ENCODE assay signal across 24 cellular contexts in genomic region chr9:6459718-6460117, GRCh38.
"Had no signal": no experiment of that assay in that cellular context is flagged by ENCODE, and none has a peak within 500 bp of the region (broad histone marks: within the 10 kb centered on the region; RNA-seq: fewer than 3 reads in every experiment).

No MANE protein-coding gene starts in this region.

- H3K27ac Mint-ChIP-seq: activated CD4-positive, alpha-beta T cell treated with anti-CD3 and anti-CD28 coated beads, Interleukin-2, amount 10 ng/mL, durations not matched to agents 7 days and 5 days; activated CD8-positive, alpha-beta T cell treated with anti-CD3 and anti-CD28 coated beads, Interleukin-2, amount 10 ng/mL, durations not matched to agents 7 days and 5 days; activated naive CD4-positive, alpha-beta T cell treated with anti-CD3 and anti-CD28 coated beads, Interleukin-2, amount 10 ng/mL, durations not matched to agents 7 days and 5 days; T-cell had no signal

- H3K9me3 Mint-ChIP-seq: activated CD4-positive, alpha-beta T cell treated with anti-CD3 and anti-CD28 coated beads, Interleukin-2, amount 10 ng/mL, durations not matched to agents 7 days and 5 days had no signal

- H3K27me3 Mint-ChIP-seq: activated CD4-positive, alpha-beta T cell treated with anti-CD3 and anti-CD28 coated beads, Interleukin-2, amount 10 ng/mL, durations not matched to agents 7 days and 5 days; activated naive CD4-positive, alpha-beta T cell treated with anti-CD3 and anti-CD28 coated beads, Interleukin-2, amount 10 ng/mL, durations not matched to agents 7 days and 5 days; T-cell had no signal

- H3K27ac ChIP-seq: breast epithelium, coronary artery, SK-N-MC, VCaP had no signal

- H3K4me3 Mint-ChIP-seq: activated CD4-positive, alpha-beta T cell treated with anti-CD3 and anti-CD28 coated beads, Interleukin-2, amount 10 ng/mL, durations not matched to agents 7 days and 5 days; activated CD8-positive, alpha-beta T cell treated with anti-CD3 and anti-CD28 coated beads, Interleukin-2, amount 10 ng/mL, durations not matched to agents 7 days and 5 days; activated naive CD4-positive, alpha-beta T cell treated with anti-CD3 and anti-CD28 coated beads, Interleukin-2, amount 10 ng/mL, durations not matched to agents 7 days and 5 days; activated T-cell treated with anti-CD3 and anti-CD28 coated beads, Interleukin-2, amount 50 U/mL, for 4 hours; T-cell had no signal

- DNase-seq: activated CD4-positive, alpha-beta T cell treated with anti-CD3 and anti-CD28 coated beads, Interleukin-2, amount 10 ng/mL, durations not matched to agents 7 days and 5 days; activated CD4-positive, CD25-positive, alpha-beta regulatory T cell; activated CD8-positive, alpha-beta T cell treated with anti-CD3 and anti-CD28 coated beads, Interleukin-2, amount 10 ng/mL, durations not matched to agents 7 days and 5 days; activated gamma-delta T cell; activated naive CD4-positive, alpha-beta T cell treated with anti-CD3 and anti-CD28 coated beads, Interleukin-2, amount 10 ng/mL, durations not matched to agents 7 days and 5 days; activated T-cell treated with anti-CD3 and anti-CD28 coated beads, Interleukin-2, amount 50 U/mL, for 4 hours; aorta; central memory CD4-positive, alpha-beta T cell; NCI-H1105 treated with DMSO at 0.1 percent for 48 hours; NCI-H1436 treated with DMSO at 0.1 percent for 48 hours; NCI-H187; NCI-H2081; NCI-H510A treated with DMSO at 0.1 percent for 48 hours; NCI-H69; NK-92 treated with Interleukin-12 subunit alpha and Interleukin-12 subunit beta, amount 100 ng/mL, for 24 hours; OCI-M1; RPMI8226; T-cell had no signal

- ATAC-seq: activated CD8-positive, alpha-beta T cell treated with anti-CD3 and anti-CD28 coated beads, Interleukin-2, amount 10 ng/mL, durations not matched to agents 7 days and 5 days; activated T-cell treated with anti-CD3 and anti-CD28 coated beads, Interleukin-2, amount 50 U/mL, for 4 hours; Panc1; Right ventricle myocardium inferior; T-cell had no signal
